Comparison of ENCODE assay signal across 1 cellular context in the genomic region with DNA sequence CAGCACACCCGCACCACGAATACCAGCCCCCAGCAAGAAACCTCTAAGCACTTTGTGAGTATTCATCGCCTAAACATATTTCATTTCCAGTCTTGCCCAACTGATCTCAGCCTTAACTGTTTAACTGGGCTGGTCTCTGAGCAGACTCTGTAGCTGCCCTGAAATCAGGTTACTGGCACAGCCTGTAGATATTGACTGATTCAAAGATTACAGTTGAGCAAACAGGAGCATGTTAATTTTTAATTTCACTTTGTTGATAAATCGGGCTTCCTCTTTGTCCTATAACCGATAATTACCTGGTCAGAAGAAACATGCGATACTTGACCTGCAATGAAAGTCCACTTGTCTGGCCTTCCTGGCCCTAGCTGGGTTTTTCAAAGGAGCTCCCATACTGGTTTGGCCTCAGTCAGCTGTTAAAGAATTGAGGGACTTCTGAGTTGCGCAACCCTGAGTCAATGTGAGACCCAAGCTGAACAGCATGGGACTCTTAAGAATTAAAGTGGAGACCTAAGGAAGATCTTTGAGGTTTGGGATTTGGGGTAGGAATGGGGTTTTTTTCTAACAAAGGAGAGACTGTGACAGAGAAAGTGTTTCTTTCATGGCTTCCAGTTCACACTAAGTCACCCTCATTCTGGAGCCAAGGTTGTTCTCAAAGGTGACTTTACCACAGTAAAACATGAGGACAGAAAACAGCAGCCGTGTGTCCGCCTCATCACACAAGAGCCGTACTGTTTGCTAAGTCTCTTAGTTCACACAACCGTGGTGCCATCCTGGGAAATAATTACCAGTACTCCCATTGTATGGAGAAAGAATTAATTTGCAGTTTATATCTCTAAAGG.
TF ChIP-seq lines count a peak whose summit lies in the region.

No MANE protein-coding gene starts in this region.

TF ChIP-seq in HepG2, 621 proteins besides CTCF, POLR2A, EP300 and RAD21 (continued from another document and continues in another):
- TF ChIP-seq, protein P1, sequence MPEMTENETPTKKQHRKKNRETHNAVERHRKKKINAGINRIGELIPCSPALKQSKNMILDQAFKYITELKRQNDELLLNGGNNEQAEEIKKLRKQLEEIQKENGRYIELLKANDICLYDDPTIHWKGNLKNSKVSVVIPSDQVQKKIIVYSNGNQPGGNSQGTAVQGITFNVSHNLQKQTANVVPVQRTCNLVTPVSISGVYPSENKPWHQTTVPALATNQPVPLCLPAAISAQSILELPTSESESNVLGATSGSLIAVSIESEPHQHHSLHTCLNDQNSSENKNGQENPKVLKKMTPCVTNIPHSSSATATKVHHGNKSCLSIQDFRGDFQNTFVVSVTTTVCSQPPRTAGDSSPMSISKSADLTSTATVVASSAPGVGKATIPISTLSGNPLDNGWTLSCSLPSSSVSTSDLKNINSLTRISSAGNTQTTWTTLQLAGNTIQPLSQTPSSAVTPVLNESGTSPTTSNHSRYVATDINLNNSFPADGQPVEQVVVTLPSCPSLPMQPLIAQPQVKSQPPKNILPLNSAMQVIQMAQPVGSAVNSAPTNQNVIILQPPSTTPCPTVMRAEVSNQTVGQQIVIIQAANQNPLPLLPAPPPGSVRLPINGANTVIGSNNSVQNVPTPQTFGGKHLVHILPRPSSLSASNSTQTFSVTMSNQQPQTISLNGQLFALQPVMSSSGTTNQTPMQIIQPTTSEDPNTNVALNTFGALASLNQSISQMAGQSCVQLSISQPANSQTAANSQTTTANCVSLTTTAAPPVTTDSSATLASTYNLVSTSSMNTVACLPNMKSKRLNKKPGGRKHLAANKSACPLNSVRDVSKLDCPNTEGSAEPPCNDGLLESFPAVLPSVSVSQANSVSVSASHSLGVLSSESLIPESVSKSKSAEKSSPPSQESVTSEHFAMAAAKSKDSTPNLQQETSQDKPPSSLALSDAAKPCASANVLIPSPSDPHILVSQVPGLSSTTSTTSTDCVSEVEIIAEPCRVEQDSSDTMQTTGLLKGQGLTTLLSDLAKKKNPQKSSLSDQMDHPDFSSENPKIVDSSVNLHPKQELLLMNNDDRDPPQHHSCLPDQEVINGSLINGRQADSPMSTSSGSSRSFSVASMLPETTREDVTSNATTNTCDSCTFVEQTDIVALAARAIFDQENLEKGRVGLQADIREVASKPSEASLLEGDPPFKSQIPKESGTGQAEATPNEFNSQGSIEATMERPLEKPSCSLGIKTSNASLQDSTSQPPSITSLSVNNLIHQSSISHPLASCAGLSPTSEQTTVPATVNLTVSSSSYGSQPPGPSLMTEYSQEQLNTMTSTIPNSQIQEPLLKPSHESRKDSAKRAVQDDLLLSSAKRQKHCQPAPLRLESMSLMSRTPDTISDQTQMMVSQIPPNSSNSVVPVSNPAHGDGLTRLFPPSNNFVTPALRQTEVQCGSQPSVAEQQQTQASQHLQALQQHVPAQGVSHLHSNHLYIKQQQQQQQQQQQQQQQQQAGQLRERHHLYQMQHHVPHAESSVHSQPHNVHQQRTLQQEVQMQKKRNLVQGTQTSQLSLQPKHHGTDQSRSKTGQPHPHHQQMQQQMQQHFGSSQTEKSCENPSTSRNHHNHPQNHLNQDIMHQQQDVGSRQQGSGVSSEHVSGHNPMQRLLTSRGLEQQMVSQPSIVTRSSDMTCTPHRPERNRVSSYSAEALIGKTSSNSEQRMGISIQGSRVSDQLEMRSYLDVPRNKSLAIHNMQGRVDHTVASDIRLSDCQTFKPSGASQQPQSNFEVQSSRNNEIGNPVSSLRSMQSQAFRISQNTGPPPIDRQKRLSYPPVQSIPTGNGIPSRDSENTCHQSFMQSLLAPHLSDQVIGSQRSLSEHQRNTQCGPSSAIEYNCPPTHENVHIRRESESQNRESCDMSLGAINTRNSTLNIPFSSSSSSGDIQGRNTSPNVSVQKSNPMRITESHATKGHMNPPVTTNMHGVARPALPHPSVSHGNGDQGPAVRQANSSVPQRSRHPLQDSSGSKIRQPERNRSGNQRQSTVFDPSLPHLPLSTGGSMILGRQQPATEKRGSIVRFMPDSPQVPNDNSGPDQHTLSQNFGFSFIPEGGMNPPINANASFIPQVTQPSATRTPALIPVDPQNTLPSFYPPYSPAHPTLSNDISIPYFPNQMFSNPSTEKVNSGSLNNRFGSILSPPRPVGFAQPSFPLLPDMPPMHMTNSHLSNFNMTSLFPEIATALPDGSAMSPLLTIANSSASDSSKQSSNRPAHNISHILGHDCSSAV (CRISPR knock-in tag; IDR thresholded peaks at IDR 0.05; ENCODE audit: borderline replicate concordance), result 0 out of 2 replicates have a peak, but pooled peaks have one; percentile 45
- TF ChIP-seq ZNF382 (CRISPR knock-in tag; IDR thresholded peaks at IDR 0.05; ENCODE audit: borderline replicate concordance) (no peak), JDP2 (CRISPR knock-in tag; IDR thresholded peaks at IDR 0.05; ENCODE audit: borderline replicate concordance) (no peak), SATB2 (CRISPR knock-in tag; IDR thresholded peaks at IDR 0.05) (no peak), FLYWCH1 (CRISPR knock-in tag; IDR thresholded peaks at IDR 0.05) (no peak), NFIC (IDR thresholded peaks at IDR 0.05; ENCODE audit: low read length) (peak; percentile 92), ZNF282 (IDR thresholded peaks at IDR 0.05; ENCODE audit: partially characterized antibody) (no peak), ZNF17 (CRISPR knock-in tag; IDR thresholded peaks at IDR 0.05) (no peak), STAT5B (CRISPR knock-in tag; IDR thresholded peaks at IDR 0.05) (no peak), IRX3 (CRISPR knock-in tag; IDR thresholded peaks at IDR 0.05; ENCODE audit: borderline replicate concordance, low read depth) (no peak), ZNF224 (CRISPR knock-in tag; IDR thresholded peaks at IDR 0.05) (peak; percentile 60; the same call in 1 of the 2 replicates), ZFP1 (CRISPR knock-in tag; IDR thresholded peaks at IDR 0.05) (no peak), ZNF10 (CRISPR knock-in tag; IDR thresholded peaks at IDR 0.05; ENCODE audit: borderline replicate concordance, low read depth) (no peak), RFX5 (IDR thresholded peaks at IDR 0.05; ENCODE audit: low read depth, low read length) (no peak), CREB1 (IDR thresholded peaks at IDR 0.05) (no peak), CREB1 (CRISPR knock-in tag; IDR thresholded peaks at IDR 0.05) (peak; percentile 68), MEF2D (CRISPR knock-in tag; IDR thresholded peaks at IDR 0.05) (no peak; the same call in 1 of the 2 replicates), ZBTB7B (CRISPR knock-in tag; IDR thresholded peaks at IDR 0.05) (peak; percentile 40; the same call in 1 of the 2 replicates), SNAI1 (CRISPR knock-in tag; IDR thresholded peaks at IDR 0.05; ENCODE audit: borderline replicate concordance) (no peak), ZFP36L1 (CRISPR knock-in tag; IDR thresholded peaks at IDR 0.05) (no peak), GLI4 (CRISPR knock-in tag; IDR thresholded peaks at IDR 0.05; ENCODE audit: borderline replicate concordance) (no peak), SNRNP70 (IDR thresholded peaks at IDR 0.05; ENCODE audit: low read depth, low read length) (no peak), ZNF432 (CRISPR knock-in tag; IDR thresholded peaks at IDR 0.05; ENCODE audit: borderline replicate concordance) (no peak), ZNF703 (CRISPR knock-in tag; IDR thresholded peaks at IDR 0.05; ENCODE audit: borderline replicate concordance) (peak; percentile 27; the same call in 1 of the 2 replicates), NAIF1 (CRISPR knock-in tag; IDR thresholded peaks at IDR 0.05; ENCODE audit: borderline replicate concordance) (no peak), GABPA (IDR thresholded peaks at IDR 0.05; ENCODE audit: low read depth, low read length) (no peak), GABPA (CRISPR knock-in tag; IDR thresholded peaks at IDR 0.05; ENCODE audit: low read depth) (0 out of 2 replicates have a peak, but pooled peaks have one; percentile 35), ZNF296 (CRISPR knock-in tag; conservative IDR thresholded peaks at IDR 0.05) (no peak), ZMYM2 (CRISPR knock-in tag; IDR thresholded peaks at IDR 0.05) (0 out of 2 replicates have a peak, but pooled peaks have one; percentile 4), ZNF781 (CRISPR knock-in tag; IDR thresholded peaks at IDR 0.05; ENCODE audit: borderline replicate concordance, not compliant biosample characterization) (no peak), ZNF230 (CRISPR knock-in tag; IDR thresholded peaks at IDR 0.05) (no peak), ZFP90 (CRISPR knock-in tag; IDR thresholded peaks at IDR 0.05; ENCODE audit: borderline replicate concordance) (peak; percentile 50; the same call in 1 of the 2 replicates), BRD4 (CRISPR knock-in tag; IDR thresholded peaks at IDR 0.05) (peak; percentile 64; the same call in 1 of the 2 replicates), PRMT3 (CRISPR knock-in tag; IDR thresholded peaks at IDR 0.05; ENCODE audit: borderline replicate concordance, low read depth) (no peak), NFE2L1 (CRISPR knock-in tag; IDR thresholded peaks at IDR 0.05; ENCODE audit: borderline replicate concordance) (no peak), TBP (CRISPR knock-in tag; IDR thresholded peaks at IDR 0.05) (no peak), ZNF737 (CRISPR knock-in tag; IDR thresholded peaks at IDR 0.05; ENCODE audit: borderline replicate concordance) (no peak)
- TF ChIP-seq, protein P2, sequence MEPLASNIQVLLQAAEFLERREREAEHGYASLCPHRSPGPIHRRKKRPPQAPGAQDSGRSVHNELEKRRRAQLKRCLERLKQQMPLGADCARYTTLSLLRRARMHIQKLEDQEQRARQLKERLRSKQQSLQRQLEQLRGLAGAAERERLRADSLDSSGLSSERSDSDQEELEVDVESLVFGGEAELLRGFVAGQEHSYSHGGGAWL (CRISPR knock-in tag; IDR thresholded peaks at IDR 0.05), result no peak
- TF ChIP-seq, protein P3, sequence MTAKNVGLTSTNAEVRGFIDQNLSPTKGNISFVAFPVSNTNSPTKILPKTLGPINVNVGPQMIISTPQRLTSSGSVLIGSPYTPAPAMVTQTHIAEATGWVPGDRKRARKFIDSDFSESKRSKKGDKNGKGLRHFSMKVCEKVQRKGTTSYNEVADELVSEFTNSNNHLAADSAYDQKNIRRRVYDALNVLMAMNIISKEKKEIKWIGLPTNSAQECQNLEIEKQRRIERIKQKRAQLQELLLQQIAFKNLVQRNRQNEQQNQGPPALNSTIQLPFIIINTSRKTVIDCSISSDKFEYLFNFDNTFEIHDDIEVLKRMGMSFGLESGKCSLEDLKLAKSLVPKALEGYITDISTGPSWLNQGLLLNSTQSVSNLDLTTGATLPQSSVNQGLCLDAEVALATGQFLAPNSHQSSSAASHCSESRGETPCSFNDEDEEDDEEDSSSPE (CRISPR knock-in tag; IDR thresholded peaks at IDR 0.05), result peak; percentile 29; the same call in 1 of the 2 replicates
- TF ChIP-seq, protein P4, sequence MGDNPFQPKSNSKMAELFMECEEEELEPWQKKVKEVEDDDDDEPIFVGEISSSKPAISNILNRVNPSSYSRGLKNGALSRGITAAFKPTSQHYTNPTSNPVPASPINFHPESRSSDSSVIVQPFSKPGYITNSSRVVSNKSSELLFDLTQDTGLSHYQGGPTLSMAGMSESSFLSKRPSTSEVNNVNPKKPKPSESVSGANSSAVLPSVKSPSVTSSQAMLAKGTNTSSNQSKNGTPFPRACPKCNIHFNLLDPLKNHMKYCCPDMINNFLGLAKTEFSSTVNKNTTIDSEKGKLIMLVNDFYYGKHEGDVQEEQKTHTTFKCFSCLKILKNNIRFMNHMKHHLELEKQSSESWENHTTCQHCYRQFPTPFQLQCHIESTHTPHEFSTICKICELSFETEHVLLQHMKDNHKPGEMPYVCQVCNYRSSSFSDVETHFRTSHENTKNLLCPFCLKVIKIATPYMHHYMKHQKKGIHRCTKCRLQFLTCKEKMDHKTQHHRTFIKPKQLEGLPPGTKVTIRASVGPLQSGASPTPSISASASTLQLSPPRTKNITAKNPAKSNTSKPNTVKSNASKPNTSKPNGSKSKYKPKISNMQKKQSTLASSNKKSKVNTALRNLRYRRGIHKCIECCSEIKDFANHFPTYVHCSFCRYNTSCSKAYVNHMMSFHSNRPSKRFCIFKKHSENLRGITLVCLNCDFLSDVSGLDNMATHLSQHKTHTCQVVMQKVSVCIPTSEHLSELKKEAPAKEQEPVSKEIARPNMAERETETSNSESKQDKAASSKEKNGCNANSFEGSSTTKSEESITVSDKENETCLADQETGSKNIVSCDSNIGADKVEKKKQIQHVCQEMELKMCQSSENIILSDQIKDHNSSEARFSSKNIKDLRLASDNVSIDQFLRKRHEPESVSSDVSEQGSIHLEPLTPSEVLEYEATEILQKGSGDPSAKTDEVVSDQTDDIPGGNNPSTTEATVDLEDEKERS (CRISPR knock-in tag; IDR thresholded peaks at IDR 0.05), result no peak
- TF ChIP-seq, protein P5, sequence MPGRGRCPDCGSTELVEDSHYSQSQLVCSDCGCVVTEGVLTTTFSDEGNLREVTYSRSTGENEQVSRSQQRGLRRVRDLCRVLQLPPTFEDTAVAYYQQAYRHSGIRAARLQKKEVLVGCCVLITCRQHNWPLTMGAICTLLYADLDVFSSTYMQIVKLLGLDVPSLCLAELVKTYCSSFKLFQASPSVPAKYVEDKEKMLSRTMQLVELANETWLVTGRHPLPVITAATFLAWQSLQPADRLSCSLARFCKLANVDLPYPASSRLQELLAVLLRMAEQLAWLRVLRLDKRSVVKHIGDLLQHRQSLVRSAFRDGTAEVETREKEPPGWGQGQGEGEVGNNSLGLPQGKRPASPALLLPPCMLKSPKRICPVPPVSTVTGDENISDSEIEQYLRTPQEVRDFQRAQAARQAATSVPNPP (CRISPR knock-in tag; IDR thresholded peaks at IDR 0.05), result no peak
- TF ChIP-seq, protein P6, sequence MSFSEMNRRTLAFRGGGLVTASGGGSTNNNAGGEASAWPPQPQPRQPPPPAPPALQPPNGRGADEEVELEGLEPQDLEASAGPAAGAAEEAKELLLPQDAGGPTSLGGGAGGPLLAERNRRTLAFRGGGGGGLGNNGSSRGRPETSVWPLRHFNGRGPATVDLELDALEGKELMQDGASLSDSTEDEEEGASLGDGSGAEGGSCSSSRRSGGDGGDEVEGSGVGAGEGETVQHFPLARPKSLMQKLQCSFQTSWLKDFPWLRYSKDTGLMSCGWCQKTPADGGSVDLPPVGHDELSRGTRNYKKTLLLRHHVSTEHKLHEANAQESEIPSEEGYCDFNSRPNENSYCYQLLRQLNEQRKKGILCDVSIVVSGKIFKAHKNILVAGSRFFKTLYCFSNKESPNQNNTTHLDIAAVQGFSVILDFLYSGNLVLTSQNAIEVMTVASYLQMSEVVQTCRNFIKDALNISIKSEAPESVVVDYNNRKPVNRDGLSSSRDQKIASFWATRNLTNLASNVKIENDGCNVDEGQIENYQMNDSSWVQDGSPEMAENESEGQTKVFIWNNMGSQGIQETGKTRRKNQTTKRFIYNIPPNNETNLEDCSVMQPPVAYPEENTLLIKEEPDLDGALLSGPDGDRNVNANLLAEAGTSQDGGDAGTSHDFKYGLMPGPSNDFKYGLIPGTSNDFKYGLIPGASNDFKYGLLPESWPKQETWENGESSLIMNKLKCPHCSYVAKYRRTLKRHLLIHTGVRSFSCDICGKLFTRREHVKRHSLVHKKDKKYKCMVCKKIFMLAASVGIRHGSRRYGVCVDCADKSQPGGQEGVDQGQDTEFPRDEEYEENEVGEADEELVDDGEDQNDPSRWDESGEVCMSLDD (CRISPR knock-in tag; IDR thresholded peaks at IDR 0.05; ENCODE audit: borderline replicate concordance), result no peak
- TF ChIP-seq, protein P7, sequence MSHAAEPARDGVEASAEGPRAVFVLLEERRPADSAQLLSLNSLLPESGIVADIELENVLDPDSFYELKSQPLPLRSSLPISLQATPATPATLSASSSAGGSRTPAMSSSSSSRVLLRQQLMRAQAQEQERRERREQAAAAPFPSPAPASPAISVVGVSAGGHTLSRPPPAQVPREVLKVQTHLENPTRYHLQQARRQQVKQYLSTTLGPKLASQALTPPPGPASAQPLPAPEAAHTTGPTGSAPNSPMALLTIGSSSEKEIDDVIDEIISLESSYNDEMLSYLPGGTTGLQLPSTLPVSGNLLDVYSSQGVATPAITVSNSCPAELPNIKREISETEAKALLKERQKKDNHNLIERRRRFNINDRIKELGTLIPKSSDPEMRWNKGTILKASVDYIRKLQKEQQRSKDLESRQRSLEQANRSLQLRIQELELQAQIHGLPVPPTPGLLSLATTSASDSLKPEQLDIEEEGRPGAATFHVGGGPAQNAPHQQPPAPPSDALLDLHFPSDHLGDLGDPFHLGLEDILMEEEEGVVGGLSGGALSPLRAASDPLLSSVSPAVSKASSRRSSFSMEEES (CRISPR knock-in tag; IDR thresholded peaks at IDR 0.05), result peak; percentile 69
